In genomic region chr22:17888855-17889254, GRCh38 we compare ENCODE assay signal across 15 cellular contexts.
A peak's percentile ranks its signal among the peaks of the same experiment; 100 is the strongest.
DNase-seq lines count a peak whose midpoint lies in the region; ATAC-seq and TF ChIP-seq lines count a peak whose summit lies in the region.
"Had no signal": no experiment of that assay in that cellular context is flagged by ENCODE, and none has a peak within 500 bp of the region (broad histone marks: within the 10 kb centered on the region; RNA-seq: fewer than 3 reads in every experiment).

No MANE protein-coding gene starts in this region.

- H3K4me3 Mint-ChIP-seq in WTC11 = no peak overlapping the region
- H3K4me3 Mint-ChIP-seq: activated B cell treated with CpG ODN at 0.5 μM for 24 hours had no signal

- peaks cover 30% of the 10 kb centered on the region for H3K36me3 Mint-ChIP-seq in WTC11

- H3K4me1 ChIP-seq in esophagus muscularis mucosa (peaks cover 28 to 40% (median 33%) of the 10 kb centered on the region in 4 donors), aorta (ENCODE audit: control insufficient read depth in 1 of 2, insufficient read depth in 2 of 2, low read length in 2 of 2) (peaks cover 0 to 6% of the 10 kb centered on the region in 2 donors)

- no peaks in the 10 kb centered on the region for H3K9me3 Mint-ChIP-seq in WTC11
- H3K9me3 Mint-ChIP-seq: activated B cell treated with CpG ODN at 0.5 μM for 24 hours had no signal

- H4K20me1 ChIP-seq in neural cell (ENCODE audit: insufficient read depth) = no peaks in the 10 kb centered on the region

- H3K27ac Mint-ChIP-seq in WTC11 = no peak overlapping the region
- H3K27ac Mint-ChIP-seq: activated B cell treated with CpG ODN at 0.5 μM for 24 hours had no signal

- H3K4me2 ChIP-seq in neural cell (ENCODE audit: low read length) = no peak overlapping the region
- H3K4me2 ChIP-seq: SK-N-SH had no signal

- H3K79me2 ChIP-seq in neural cell (replicated peaks; ENCODE audit: insufficient read depth, low read length) = no peaks in the 10 kb centered on the region

- 59% methylated on average over 7 of the region's 7 CpGs for WGBS in esophagus muscularis mucosa
- 58 to 73% methylated on average over 7 of the region's 7 CpGs for WGBS in aorta, 2 donors

- TF ChIP-seq CTCF in WTC11 (IDR thresholded peaks at IDR 0.05) = no peak
- TF ChIP-seq CTCF in esophagus muscularis mucosa (IDR thresholded peaks at IDR 0.05) = peak in 2 of 3 experiments; percentile 22 to 27
- TF ChIP-seq CTCF in neural cell (IDR thresholded peaks at IDR 0.05; ENCODE audit: poor library complexity, severe bottlenecking) = no peak

- TF ChIP-seq EP300 in esophagus muscularis mucosa (IDR thresholded peaks at IDR 0.05) (no peak), neural cell (conservative IDR thresholded peaks at IDR 0.05; ENCODE audit: poor library complexity, severe bottlenecking) (no peak)

- no peak overlapping the region for H3K9ac ChIP-seq in neural cell (ENCODE audit: low read length)
- H3K9ac ChIP-seq: SK-N-SH had no signal

- H3K9me3 ChIP-seq in esophagus muscularis mucosa = no peaks in the 10 kb centered on the region
- H3K9me3 ChIP-seq in neural cell (ENCODE audit: low read length) = no peaks in the 10 kb centered on the region
- H3K9me3 ChIP-seq in aorta (ENCODE audit: control insufficient read depth, low read length) = no peaks in the 10 kb centered on the region
- H3K9me3 ChIP-seq: esophagus squamous epithelium, SK-N-SH had no signal

- H2AFZ ChIP-seq in neural cell (ENCODE audit: low read depth, low read length) = no peak overlapping the region

- CTCF ChIA-PET in WTC11 (lab: Charles Lee) = interaction anchor here (0.6 to 6.3 kb wide), 37 partner anchors 8 to 1723 kb away, joined by 3 to 107 read pairs (median 4); partner anchors contain the start of gene PEX26

- H3K27me3 Mint-ChIP-seq in WTC11 (ENCODE audit: low read depth) = no peaks in the 10 kb centered on the region; the same call in 1 of the 2 replicates
- H3K27me3 Mint-ChIP-seq: activated B cell treated with CpG ODN at 0.5 μM for 24 hours had no signal

- H3K27ac ChIP-seq in esophagus muscularis mucosa (replicated peaks in 1 of 4) = peak overlapping the region in 3 of 4 donors; percentile 77 to 82 (median 78)
- no peak overlapping the region for H3K27ac ChIP-seq in neural cell (ENCODE audit: low read length)
- H3K27ac ChIP-seq in aorta (ENCODE audit: low read depth in 1 of 2, low read length in 2 of 2) = no peak overlapping the region

- H3K36me3 ChIP-seq in esophagus muscularis mucosa = peaks cover 10 to 67% (median 58%) of the 10 kb centered on the region in 4 donors
- H3K36me3 ChIP-seq in neural cell (ENCODE audit: insufficient read depth, low read length) = peaks cover 8% of the 10 kb centered on the region
- peaks cover 0 to 4% of the 10 kb centered on the region in 2 donors for H3K36me3 ChIP-seq in aorta (ENCODE audit: control insufficient read depth in 1 of 2, insufficient read depth in 2 of 2, low read length in 1 of 2)

- TF ChIP-seq POLR2A in esophagus muscularis mucosa (IDR thresholded peaks at IDR 0.05; ENCODE audit: low read depth) = no peak

- POLR2A ChIA-PET in WTC11 (lab: Charles Lee) = no interaction called here

- H3K4me3 ChIP-seq in esophagus muscularis mucosa = no peak overlapping the region
- no peak overlapping the region for H3K4me3 ChIP-seq in neural cell (ENCODE audit: low read length)
- H3K4me3 ChIP-seq in aorta (ENCODE audit: low read length in 2 of 2) = no peak overlapping the region
- H3K4me3 ChIP-seq: esophagus squamous epithelium had no signal

- no peaks in the 10 kb centered on the region for H3F3A ChIP-seq in neural cell (ENCODE audit: insufficient read depth, low read length, poor library complexity, severe bottlenecking)

- H3K27me3 ChIP-seq in esophagus muscularis mucosa = no peaks in the 10 kb centered on the region
- H3K27me3 ChIP-seq in neural cell (ENCODE audit: insufficient read depth, low read depth, low read length) = no peaks in the 10 kb centered on the region
- H3K27me3 ChIP-seq in aorta (ENCODE audit: control insufficient read depth in 1 of 2, insufficient read depth in 2 of 2, low read length in 1 of 2) = no peaks in the 10 kb centered on the region
- H3K27me3 ChIP-seq: esophagus squamous epithelium had no signal

- no peak for TF ChIP-seq RAD21 in neural cell (conservative IDR thresholded peaks at IDR 0.05)

- H3K4me1 Mint-ChIP-seq in WTC11 = no peaks in the 10 kb centered on the region
- H3K4me1 Mint-ChIP-seq: activated B cell treated with CpG ODN at 0.5 μM for 24 hours had no signal

- intact Hi-C loops in esophagus muscularis mucosa (cut with DNase I) (no loop called here), aorta (cut with DNase I) (no loop called here)

- peak; percentile 92 for ATAC-seq in WTC11
- ATAC-seq in HG03460 (IDR thresholded peaks at IDR 0.05; ENCODE audit: unreplicated experiment) = no peak
- ATAC-seq in aorta (ENCODE audit: low FRiP score) = no peak

- H3K9me2 ChIP-seq in neural cell (ENCODE audit: insufficient read depth, low read length) = no peaks in the 10 kb centered on the region
- H3K9me2 ChIP-seq: SK-N-SH had no signal

- DNase-seq in DMS114 treated with DMSO at 0.1 percent for 48 hours (lab: John Stamatoyannopoulos, UW; ENCODE audit: unreplicated experiment) = peak; percentile 28
- DNase-seq in WTC11 (ENCODE audit: low spot score) = peak; percentile 64
- DNase-seq in esophagus muscularis mucosa (ENCODE audit: extremely low spot score) = no peak
- DNase-seq in DMS79 treated with DMSO at 0.1 percent for 48 hours (lab: John Stamatoyannopoulos, UW) = no peak
- no peak for DNase-seq in 8988T
- DNase-seq in aorta = no peak
- DNase-seq: activated B cell treated with CpG ODN at 0.5 μM for 24 hours, esophagus squamous epithelium, GDM1, KG1, kidney glomerular epithelial cell, NCI-H187 treated with DMSO at 0.1 percent for 48 hours, SK-N-SH had no signal

TF ChIP-seq in WTC11, 78 proteins besides CTCF, POLR2A, EP300 and RAD21 (continues in another document):
- TF ChIP-seq NFATC4 (CRISPR knock-in tag; IDR thresholded peaks at IDR 0.05) (no peak), ZNF219 (CRISPR knock-in tag; IDR thresholded peaks at IDR 0.05; ENCODE audit: borderline replicate concordance) (no peak), USF1 (CRISPR knock-in tag; IDR thresholded peaks at IDR 0.05) (no peak), ESRRA (CRISPR knock-in tag; IDR thresholded peaks at IDR 0.05; ENCODE audit: borderline replicate concordance) (no peak), TCF7 (CRISPR knock-in tag; IDR thresholded peaks at IDR 0.05; ENCODE audit: low read depth) (no peak), E2F4 (CRISPR knock-in tag; IDR thresholded peaks at IDR 0.05; ENCODE audit: borderline replicate concordance, low read depth) (no peak), ZNF232 (CRISPR knock-in tag; IDR thresholded peaks at IDR 0.05) (no peak)

TF ChIP-seq in neural cell, 6 proteins besides CTCF, POLR2A, EP300 and RAD21:
- no peak for TF ChIP-seq POLR2AphosphoS5 (IDR thresholded peaks at IDR 0.05)
- peak; percentile 22 for TF ChIP-seq SMC3 (conservative IDR thresholded peaks at IDR 0.05; ENCODE audit: poor library complexity)
- no peak for TF ChIP-seq REST (IDR thresholded peaks at IDR 0.05; ENCODE audit: borderline replicate concordance)

Comparison
In these comparisons a context has a peak if more than half of its experiments do, and no peak if none do; other contexts are left out.
1. DNase-seq: peak in DMS114 treated with DMSO at 0.1 percent for 48 hours (single experiment) and WTC11 (single experiment); none in esophagus muscularis mucosa (single experiment), DMS79 treated with DMSO at 0.1 percent for 48 hours (single experiment), 8988T (single experiment) and aorta (0 of 2).
2. CTCF ChIP-seq: peak in esophagus muscularis mucosa (2 of 3); none in WTC11 (single experiment) and neural cell (single experiment).
3. H3K27ac ChIP-seq: peak in esophagus muscularis mucosa (3 of 4); none in neural cell (single experiment) and aorta (0 of 2).